In genomic region chr12:30440826-30441602, GRCh38 we compare ENCODE assay signal across 9 cellular contexts.
A peak's percentile ranks its signal among the peaks of the same experiment; 100 is the strongest.
DNase-seq lines count a peak whose midpoint lies in the region; ATAC-seq and TF ChIP-seq lines count a peak whose summit lies in the region.
"Had no signal": no experiment of that assay in that cellular context is flagged by ENCODE, and none has a peak within 500 bp of the region (broad histone marks: within the 10 kb centered on the region; RNA-seq: fewer than 3 reads in every experiment).

No MANE protein-coding gene starts in this region.

- no peaks in the 10 kb centered on the region for H3K4me1 ChIP-seq in HEK293 (ENCODE audit: control insufficient read depth, insufficient read depth, low read length)
- H3K4me1 ChIP-seq in SJCRH30: no peaks in the 10 kb centered on the region
- peaks cover 4% of the 10 kb centered on the region for H3K4me1 ChIP-seq in hepatocyte (ENCODE audit: insufficient read depth)

- DNase-seq in AG20443 (ENCODE audit: low spot score) (peak; percentile 24), SJCRH30 (peak; percentile 34 to 66), hepatocyte (ENCODE audit: low spot score) (peak; percentile 55), GM19240 (ENCODE audit: insufficient read length, low spot score) (no peak), NCI-H1436 (lab: John Stamatoyannopoulos, UW) (no peak)
- DNase-seq: activated CD4-positive, alpha-beta T cell treated with anti-CD3 and anti-CD28 coated beads, Interleukin-2, amount 10 ng/mL, durations not matched to agents 7 days and 5 days had no signal

- H4K20me1 ChIP-seq in hepatocyte (ENCODE audit: insufficient read depth, poor library complexity, severe bottlenecking): no peaks in the 10 kb centered on the region

- H3K4me2 ChIP-seq in hepatocyte: no peak overlapping the region

- H3K27me3 ChIP-seq in SJCRH30 (no peaks in the 10 kb centered on the region), hepatocyte (no peaks in the 10 kb centered on the region)

- 80% methylated on average over 7 of the region's 7 CpGs for WGBS in hepatocyte (ENCODE audit: low lambda C conversion rate, missing lambda C conversion rate)

- no peaks in the 10 kb centered on the region for H3K9me2 ChIP-seq in hepatocyte (replicated peaks; ENCODE audit: insufficient read depth)

- no peak for TF ChIP-seq CTCF in HEK293 (tag by site-specific recombination; IDR thresholded peaks at IDR 0.05)
- peak; percentile 46 for TF ChIP-seq CTCF in hepatocyte (IDR thresholded peaks at IDR 0.05; ENCODE audit: poor library complexity)

- H2AFZ ChIP-seq in hepatocyte: no peak overlapping the region

- H3K9me3 ChIP-seq in HEK293 (ENCODE audit: control insufficient read depth, insufficient read depth, low read depth, low read length): no peaks in the 10 kb centered on the region
- no peaks in the 10 kb centered on the region for H3K9me3 ChIP-seq in SJCRH30 (replicated peaks)
- no peaks in the 10 kb centered on the region for H3K9me3 ChIP-seq in hepatocyte (ENCODE audit: low read depth)

- CTCF ChIA-PET in HEK293 (lab: Yijun Ruan, JAX): interaction anchor here (0.7 to 2.3 kb wide), 5 partner anchors 12 to 17 kb away, joined by 3 to 18 read pairs (median 7); no protein-coding TSS in a partner anchor

- H3K27ac ChIP-seq in HEK293 (ENCODE audit: extremely low read depth, low read depth, low read length) (no peak overlapping the region), SJCRH30 (no peak overlapping the region), hepatocyte (no peak overlapping the region)

- ATAC-seq in HG02759 (IDR thresholded peaks at IDR 0.05; ENCODE audit: unreplicated experiment) (no peak), HG03460 (IDR thresholded peaks at IDR 0.05; ENCODE audit: unreplicated experiment) (no peak)

- no peak overlapping the region for H3K4me3 ChIP-seq in HEK293 (ENCODE audit: low read depth, low read length)
- no peak overlapping the region for H3K4me3 ChIP-seq in SJCRH30
- H3K4me3 ChIP-seq in hepatocyte: no peak overlapping the region

- POLR2A ChIA-PET in HEK293 (lab: Yijun Ruan, JAX): no interaction called here

- H3K79me2 ChIP-seq in hepatocyte: no peaks in the 10 kb centered on the region

- H3K36me3 ChIP-seq in HEK293 (ENCODE audit: control insufficient read depth in 2 of 2, insufficient read depth in 1 of 2, low read length in 2 of 2) (no peaks in the 10 kb centered on the region), SJCRH30 (no peaks in the 10 kb centered on the region), hepatocyte (replicated peaks; ENCODE audit: insufficient read depth, low read depth) (no peaks in the 10 kb centered on the region)

TF ChIP-seq in HEK293, 187 proteins besides CTCF, POLR2A, EP300 and RAD21:
- TF ChIP-seq ZNF677 (tag by site-specific recombination; IDR thresholded peaks at IDR 0.05) (no peak), ZNF792 (tag by site-specific recombination; IDR thresholded peaks at IDR 0.05) (no peak), ZNF48 (tag by site-specific recombination; IDR thresholded peaks at IDR 0.05) (no peak), ZNF280C (tag by site-specific recombination; IDR thresholded peaks at IDR 0.05) (no peak), MZF1 (tag by site-specific recombination; IDR thresholded peaks at IDR 0.05; ENCODE audit: borderline replicate concordance) (0 out of 2 replicates have a peak, but pooled peaks have one; percentile 57)

Comparison
In these comparisons a context has a peak if more than half of its experiments do, and no peak if none do; other contexts are left out.
1. DNase-seq: peak in AG20443 (single experiment), SJCRH30 (2 of 2) and hepatocyte (single experiment); none in GM19240 (single experiment) and NCI-H1436 (single experiment).